Comparison of ENCODE assay signal across 16 cellular contexts in the genomic region with DNA sequence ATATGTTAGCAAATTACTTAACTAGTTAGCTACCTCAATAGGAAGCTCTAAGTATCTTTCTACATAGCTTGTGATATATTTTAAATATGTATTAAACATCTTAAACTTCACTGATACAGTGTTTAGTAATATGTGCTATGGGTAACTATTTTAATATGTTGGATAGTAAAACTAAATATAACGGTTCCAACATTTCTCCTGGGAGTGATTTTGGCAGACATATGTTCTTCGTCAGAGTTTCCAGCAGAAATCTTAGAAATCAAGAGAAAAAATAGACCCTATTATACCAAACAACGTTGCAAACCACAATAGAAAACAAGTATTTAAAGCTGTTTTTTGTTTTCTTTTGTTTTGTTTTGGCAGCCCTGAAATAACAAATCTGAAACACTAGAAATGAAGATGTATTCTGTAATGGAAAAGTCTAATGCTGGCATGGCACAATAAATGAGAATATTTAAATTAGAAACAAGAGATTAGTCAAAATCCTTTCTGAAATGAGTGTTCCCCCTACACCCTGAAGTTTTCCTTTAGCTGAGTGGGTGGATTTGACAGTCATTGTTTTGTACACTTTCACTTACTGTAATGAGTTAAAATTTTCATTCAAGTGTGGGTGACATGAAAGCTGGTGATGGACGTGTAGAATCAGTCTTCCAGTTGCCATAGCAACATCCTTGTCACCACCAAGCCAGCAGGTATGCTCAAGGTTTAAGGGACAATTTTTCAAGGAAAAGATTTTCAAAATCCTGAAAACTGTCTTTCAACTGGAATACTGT.
A peak's percentile ranks its signal among the peaks of the same experiment; 100 is the strongest.
DNase-seq lines count a peak whose midpoint lies in the region; ATAC-seq and TF ChIP-seq lines count a peak whose summit lies in the region.
"Had no signal": no experiment of that assay in that cellular context is flagged by ENCODE, and none has a peak within 500 bp of the region (broad histone marks: within the 10 kb centered on the region; RNA-seq: fewer than 3 reads in every experiment).

No MANE protein-coding gene starts in this region.

- peak overlapping the region; percentile 36 for H3K27ac ChIP-seq in neural cell (ENCODE audit: low read length)
- H3K27ac ChIP-seq: left lung, WERI-Rb-1 had no signal

- H4K20me1 ChIP-seq in neural cell (ENCODE audit: insufficient read depth) = no peaks in the 10 kb centered on the region

- H3K4me3 ChIP-seq in neural cell (ENCODE audit: low read length) = no peak overlapping the region
- H3K4me3 ChIP-seq: dorsolateral prefrontal cortex, left lung had no signal

- peak; percentile 35 for DNase-seq in activated CD4-positive, alpha-beta T cell treated with anti-CD3 and anti-CD28 coated beads for 48 hours
- no peak for DNase-seq in activated CD4-positive, alpha-beta T cell treated with anti-CD3 and anti-CD28 coated beads for 1 hour
- no peak for DNase-seq in activated T-helper 1 cell treated with anti-CD3 and anti-CD28 coated beads, Interleukin-12 subunit alpha, Interleukin-12 subunit beta, Interleukin-2, Interleukin-4 antibody, amounts not matched to agents 30 ng/mL and 10 ng/mL and 1 ng/mL, durations not matched to agents 14 hours and 24 hours and 36 hours (ENCODE audit: low spot score)
- DNase-seq in SIG-M5 (lab: John Stamatoyannopoulos, UW) (no peak), amygdala (lab: John Stamatoyannopoulos, UW) (no peak), posterior cingulate gyrus (no peak)
- DNase-seq: activated naive CD8-positive, alpha-beta T cell treated with anti-CD3 and anti-CD28 coated beads, Interleukin-2, amount 10 ng/mL, durations not matched to agents 7 days and 5 days; DND-41; dorsolateral prefrontal cortex; glutamatergic neuron; left lung; NCI-H510A; SHP77; WERI-Rb-1 had no signal

- H3F3A ChIP-seq in neural cell (ENCODE audit: insufficient read depth, low read length, poor library complexity, severe bottlenecking) = no peaks in the 10 kb centered on the region

- no peak overlapping the region for H3K4me3 Mint-ChIP-seq in activated T-helper 1 cell treated with anti-CD3 and anti-CD28 coated beads, Interleukin-12 subunit alpha, Interleukin-12 subunit beta, Interleukin-2, Interleukin-4 antibody, amounts not matched to agents 30 ng/mL and 10 ng/mL and 1 ng/mL, durations not matched to agents 14 hours and 24 hours and 36 hours
- H3K4me3 Mint-ChIP-seq: activated naive CD8-positive, alpha-beta T cell treated with anti-CD3 and anti-CD28 coated beads, Interleukin-2, amount 10 ng/mL, durations not matched to agents 7 days and 5 days had no signal

- H3K36me3 Mint-ChIP-seq in activated T-helper 1 cell treated with anti-CD3 and anti-CD28 coated beads, Interleukin-12 subunit alpha, Interleukin-12 subunit beta, Interleukin-2, Interleukin-4 antibody, amounts not matched to agents 30 ng/mL and 10 ng/mL and 1 ng/mL, durations not matched to agents 14 hours and 24 hours and 36 hours (ENCODE audit: low read depth) = peaks cover 18% of the 10 kb centered on the region

- no peak for TF ChIP-seq RAD21 in neural cell (conservative IDR thresholded peaks at IDR 0.05)

- intact Hi-C loops in activated T-helper 1 cell treated with anti-CD3 and anti-CD28 coated beads, Interleukin-12 subunit alpha, Interleukin-12 subunit beta, Interleukin-2, Interleukin-4 antibody, amounts not matched to agents 30 ng/mL and 10 ng/mL and 1 ng/mL, durations not matched to agents 14 hours and 24 hours and 36 hours (cut with micrococcal nuclease) = loop anchor here (1.0 to 5.0 kb wide), 8 partner anchors 19 to 1185 kb away; no protein-coding TSS in a partner anchor
- intact Hi-C loops in posterior cingulate gyrus (cut with DNase I) = no loop called here

- no peaks in the 10 kb centered on the region for H3K9me3 ChIP-seq in neural cell (ENCODE audit: low read length)
- H3K9me3 ChIP-seq: left lung had no signal

- no peak overlapping the region for H2AFZ ChIP-seq in neural cell (ENCODE audit: low read depth, low read length)

- no peaks in the 10 kb centered on the region for H3K27me3 Mint-ChIP-seq in activated T-helper 1 cell treated with anti-CD3 and anti-CD28 coated beads, Interleukin-12 subunit alpha, Interleukin-12 subunit beta, Interleukin-2, Interleukin-4 antibody, amounts not matched to agents 30 ng/mL and 10 ng/mL and 1 ng/mL, durations not matched to agents 14 hours and 24 hours and 36 hours (ENCODE audit: insufficient read depth)
- H3K27me3 Mint-ChIP-seq: activated naive CD8-positive, alpha-beta T cell treated with anti-CD3 and anti-CD28 coated beads, Interleukin-2, amount 10 ng/mL, durations not matched to agents 7 days and 5 days had no signal

- peaks cover 31% of the 10 kb centered on the region for H3K4me1 Mint-ChIP-seq in activated T-helper 1 cell treated with anti-CD3 and anti-CD28 coated beads, Interleukin-12 subunit alpha, Interleukin-12 subunit beta, Interleukin-2, Interleukin-4 antibody, amounts not matched to agents 30 ng/mL and 10 ng/mL and 1 ng/mL, durations not matched to agents 14 hours and 24 hours and 36 hours (ENCODE audit: low read depth)
- H3K4me1 Mint-ChIP-seq: activated naive CD8-positive, alpha-beta T cell treated with anti-CD3 and anti-CD28 coated beads, Interleukin-2, amount 10 ng/mL, durations not matched to agents 7 days and 5 days had no signal

- no peak overlapping the region for H3K4me2 ChIP-seq in neural cell (ENCODE audit: low read length)

- TF ChIP-seq CTCF in neural cell (IDR thresholded peaks at IDR 0.05; ENCODE audit: poor library complexity, severe bottlenecking) = no peak

- peak; percentile 75 for TF ChIP-seq EP300 in neural cell (conservative IDR thresholded peaks at IDR 0.05; ENCODE audit: poor library complexity, severe bottlenecking)

- H3K79me2 ChIP-seq in neural cell (replicated peaks; ENCODE audit: insufficient read depth, low read length) = no peaks in the 10 kb centered on the region

- peak; percentile 63 for ATAC-seq in GM21360 (IDR thresholded peaks at IDR 0.05; ENCODE audit: unreplicated experiment)
- ATAC-seq: left lung had no signal

- no peaks in the 10 kb centered on the region for H3K9me2 ChIP-seq in neural cell (ENCODE audit: insufficient read depth, low read length)

- no peaks in the 10 kb centered on the region for H3K27me3 ChIP-seq in neural cell (ENCODE audit: insufficient read depth, low read depth, low read length)
- H3K27me3 ChIP-seq: dorsolateral prefrontal cortex, left lung had no signal

- no peaks in the 10 kb centered on the region for H3K9me3 Mint-ChIP-seq in activated T-helper 1 cell treated with anti-CD3 and anti-CD28 coated beads, Interleukin-12 subunit alpha, Interleukin-12 subunit beta, Interleukin-2, Interleukin-4 antibody, amounts not matched to agents 30 ng/mL and 10 ng/mL and 1 ng/mL, durations not matched to agents 14 hours and 24 hours and 36 hours

- H3K9ac ChIP-seq in neural cell (ENCODE audit: low read length) = no peak overlapping the region

- H3K36me3 ChIP-seq in neural cell (ENCODE audit: insufficient read depth, low read length) = no peaks in the 10 kb centered on the region
- H3K36me3 ChIP-seq: left lung, WERI-Rb-1 had no signal

- H3K27ac Mint-ChIP-seq in activated T-helper 1 cell treated with anti-CD3 and anti-CD28 coated beads, Interleukin-12 subunit alpha, Interleukin-12 subunit beta, Interleukin-2, Interleukin-4 antibody, amounts not matched to agents 30 ng/mL and 10 ng/mL and 1 ng/mL, durations not matched to agents 14 hours and 24 hours and 36 hours = peak overlapping the region; percentile 79
- H3K27ac Mint-ChIP-seq: activated naive CD8-positive, alpha-beta T cell treated with anti-CD3 and anti-CD28 coated beads, Interleukin-2, amount 10 ng/mL, durations not matched to agents 7 days and 5 days had no signal

TF ChIP-seq in neural cell, 6 proteins besides CTCF, POLR2A, EP300 and RAD21:
- TF ChIP-seq SMC3 (conservative IDR thresholded peaks at IDR 0.05; ENCODE audit: poor library complexity) (no peak), POLR2AphosphoS5 (IDR thresholded peaks at IDR 0.05) (peak; percentile 71), TAF1 (IDR thresholded peaks at IDR 0.05; ENCODE audit: low read depth) (no peak), MXI1 (conservative IDR thresholded peaks at IDR 0.05; ENCODE audit: poor library complexity, severe bottlenecking) (no peak), EZH2 (IDR thresholded peaks at IDR 0.05; ENCODE audit: borderline replicate concordance, insufficient read depth, low read length, poor library complexity, severe bottlenecking) (no peak)
- TF ChIP-seq, protein P1, sequence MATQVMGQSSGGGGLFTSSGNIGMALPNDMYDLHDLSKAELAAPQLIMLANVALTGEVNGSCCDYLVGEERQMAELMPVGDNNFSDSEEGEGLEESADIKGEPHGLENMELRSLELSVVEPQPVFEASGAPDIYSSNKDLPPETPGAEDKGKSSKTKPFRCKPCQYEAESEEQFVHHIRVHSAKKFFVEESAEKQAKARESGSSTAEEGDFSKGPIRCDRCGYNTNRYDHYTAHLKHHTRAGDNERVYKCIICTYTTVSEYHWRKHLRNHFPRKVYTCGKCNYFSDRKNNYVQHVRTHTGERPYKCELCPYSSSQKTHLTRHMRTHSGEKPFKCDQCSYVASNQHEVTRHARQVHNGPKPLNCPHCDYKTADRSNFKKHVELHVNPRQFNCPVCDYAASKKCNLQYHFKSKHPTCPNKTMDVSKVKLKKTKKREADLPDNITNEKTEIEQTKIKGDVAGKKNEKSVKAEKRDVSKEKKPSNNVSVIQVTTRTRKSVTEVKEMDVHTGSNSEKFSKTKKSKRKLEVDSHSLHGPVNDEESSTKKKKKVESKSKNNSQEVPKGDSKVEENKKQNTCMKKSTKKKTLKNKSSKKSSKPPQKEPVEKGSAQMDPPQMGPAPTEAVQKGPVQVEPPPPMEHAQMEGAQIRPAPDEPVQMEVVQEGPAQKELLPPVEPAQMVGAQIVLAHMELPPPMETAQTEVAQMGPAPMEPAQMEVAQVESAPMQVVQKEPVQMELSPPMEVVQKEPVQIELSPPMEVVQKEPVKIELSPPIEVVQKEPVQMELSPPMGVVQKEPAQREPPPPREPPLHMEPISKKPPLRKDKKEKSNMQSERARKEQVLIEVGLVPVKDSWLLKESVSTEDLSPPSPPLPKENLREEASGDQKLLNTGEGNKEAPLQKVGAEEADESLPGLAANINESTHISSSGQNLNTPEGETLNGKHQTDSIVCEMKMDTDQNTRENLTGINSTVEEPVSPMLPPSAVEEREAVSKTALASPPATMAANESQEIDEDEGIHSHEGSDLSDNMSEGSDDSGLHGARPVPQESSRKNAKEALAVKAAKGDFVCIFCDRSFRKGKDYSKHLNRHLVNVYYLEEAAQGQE (IDR thresholded peaks at IDR 0.05; ENCODE audit: borderline replicate concordance) = no peak
